In genomic region chr9:132141364-132141947, GRCh38 we compare ENCODE assay signal across 8 cellular contexts. TPM values are rescaled to one million over a fixed set of nuclear protein-coding genes. Genes with fewer than 3 reads are reported as not detected.
DNase-seq lines count a peak whose midpoint lies in the region; ATAC-seq and TF ChIP-seq lines count a peak whose summit lies in the region.

No MANE protein-coding gene starts in this region.

- intact Hi-C loops in OCI-LY7 (cut with micrococcal nuclease; ENCODE audit: unreplicated experiment): no loop called here

- ATAC-seq in activated naive CD8-positive, alpha-beta T cell treated with anti-CD3 and anti-CD28 coated beads, Interleukin-2, amount 50 U/mL, for 24 hours: no peak
- peak in 1 of 2 donors; percentile 46 for ATAC-seq in stimulated activated naive B cell treated with anti-CD40 and anti-IgM and Interleukin-4, amounts not matched to agents 10 μg/mL and 1 μg/mL and 100 μg/mL, for 72 hours (replicated peaks)
- no peak for ATAC-seq in HG03457 (IDR thresholded peaks at IDR 0.05; ENCODE audit: unreplicated experiment)

- H3K4me3 ChIP-seq in ACC112 (ENCODE audit: low read depth, low read length) (peak overlapping the region; percentile 58), HUES6 (ENCODE audit: low read depth, low read length) (peak overlapping the region; percentile 61), iPS-18c (ENCODE audit: insufficient read depth, low read depth, low read length) (peak overlapping the region; percentile 29), Karpas-422 (ENCODE audit: low read length) (no peak overlapping the region), OCI-LY7 (ENCODE audit: low read depth, low read length, poor library complexity, severe bottlenecking) (no peak overlapping the region)

- no peak for TF ChIP-seq CTCF in OCI-LY7 (conservative IDR thresholded peaks at IDR 0.05; ENCODE audit: low read length)

- no TSS peak for BruUV-seq in OCI-LY7 (replicated peaks; lab: Mats Ljungman, UMichigan)

- H3K9me3 Mint-ChIP-seq in activated naive CD8-positive, alpha-beta T cell treated with anti-CD3 and anti-CD28 coated beads, Interleukin-2, amount 50 U/mL, for 24 hours: no peaks in the 10 kb centered on the region
- no peaks in the 10 kb centered on the region for H3K9me3 Mint-ChIP-seq in stimulated activated naive B cell treated with anti-CD40 and anti-IgM and Interleukin-4, amounts not matched to agents 10 μg/mL and 1 μg/mL and 100 μg/mL, for 72 hours

- no peak for DNase-seq in activated naive CD8-positive, alpha-beta T cell treated with anti-CD3 and anti-CD28 coated beads, Interleukin-2, amount 50 U/mL, for 24 hours
- DNase-seq in stimulated activated naive B cell treated with anti-CD40 and anti-IgM and Interleukin-4, amounts not matched to agents 10 μg/mL and 1 μg/mL and 100 μg/mL, for 72 hours: no peak
- no peak for DNase-seq in Karpas-422
- DNase-seq in OCI-LY7 (ENCODE audit: low spot score): no peak

- H4K20me1 ChIP-seq in Karpas-422 (ENCODE audit: insufficient read depth, low read depth, low read length) (no peaks in the 10 kb centered on the region), OCI-LY7 (ENCODE audit: insufficient read depth, low read length) (no peaks in the 10 kb centered on the region)

- peaks cover 16% of the 10 kb centered on the region for H3K4me1 Mint-ChIP-seq in activated naive CD8-positive, alpha-beta T cell treated with anti-CD3 and anti-CD28 coated beads, Interleukin-2, amount 50 U/mL, for 24 hours
- H3K4me1 Mint-ChIP-seq in stimulated activated naive B cell treated with anti-CD40 and anti-IgM and Interleukin-4, amounts not matched to agents 10 μg/mL and 1 μg/mL and 100 μg/mL, for 72 hours: peaks cover 4 to 10% of the 10 kb centered on the region in 2 donors

- H3K27ac ChIP-seq in ACC112 (ENCODE audit: low read depth, low read length) (no peak overlapping the region), HUES6 (ENCODE audit: low read depth, low read length) (no peak overlapping the region), Karpas-422 (ENCODE audit: low read length) (no peak overlapping the region), OCI-LY7 (ENCODE audit: low read depth, low read length, poor library complexity, severe bottlenecking) (no peak overlapping the region)

- H3K4me2 ChIP-seq in Karpas-422 (ENCODE audit: low read depth, low read length, poor library complexity, severe bottlenecking): no peak overlapping the region
- H3K4me2 ChIP-seq in OCI-LY7 (ENCODE audit: low read length): no peak overlapping the region

- H2AFZ ChIP-seq in ACC112 (ENCODE audit: low read length, unreplicated experiment) (peak overlapping the region; percentile 5), Karpas-422 (ENCODE audit: low read length) (no peak overlapping the region), OCI-LY7 (ENCODE audit: low read length) (no peak overlapping the region)

- no peaks in the 10 kb centered on the region for H3K9me3 ChIP-seq in HUES6 (ENCODE audit: control insufficient read depth, insufficient read depth, low read depth, low read length)
- peaks cover 1% of the 10 kb centered on the region for H3K9me3 ChIP-seq in iPS-18c (ENCODE audit: control insufficient read depth, insufficient read depth, low read length)
- H3K9me3 ChIP-seq in Karpas-422 (ENCODE audit: low read length): no peaks in the 10 kb centered on the region
- no peaks in the 10 kb centered on the region for H3K9me3 ChIP-seq in OCI-LY7 (ENCODE audit: low read length)

- H3K4me3 Mint-ChIP-seq in activated naive CD8-positive, alpha-beta T cell treated with anti-CD3 and anti-CD28 coated beads, Interleukin-2, amount 50 U/mL, for 24 hours: peak overlapping the region; percentile 18
- peak overlapping the region; percentile 71 to 85 for H3K4me3 Mint-ChIP-seq in stimulated activated naive B cell treated with anti-CD40 and anti-IgM and Interleukin-4, amounts not matched to agents 10 μg/mL and 1 μg/mL and 100 μg/mL, for 72 hours

- H3K27me3 Mint-ChIP-seq in activated naive CD8-positive, alpha-beta T cell treated with anti-CD3 and anti-CD28 coated beads, Interleukin-2, amount 50 U/mL, for 24 hours: peaks cover 79% of the 10 kb centered on the region
- peaks cover 76% of the 10 kb centered on the region in 2 donors for H3K27me3 Mint-ChIP-seq in stimulated activated naive B cell treated with anti-CD40 and anti-IgM and Interleukin-4, amounts not matched to agents 10 μg/mL and 1 μg/mL and 100 μg/mL, for 72 hours

- peaks cover 75% of the 10 kb centered on the region for H3K27me3 ChIP-seq in ACC112 (ENCODE audit: insufficient read depth, low read length)
- 0 out of 2 replicates have a peak, but pooled peaks cover 6% of the 10 kb centered on the region for H3K27me3 ChIP-seq in HUES6 (ENCODE audit: control insufficient read depth, insufficient read depth, low read length)
- H3K27me3 ChIP-seq in Karpas-422 (ENCODE audit: low read length): no peaks in the 10 kb centered on the region

- H3K9me2 ChIP-seq in Karpas-422 (replicated peaks; ENCODE audit: insufficient read depth, low read length) (no peaks in the 10 kb centered on the region), OCI-LY7 (ENCODE audit: insufficient read depth, low read length) (no peaks in the 10 kb centered on the region)

- H3K36me3 Mint-ChIP-seq in activated naive CD8-positive, alpha-beta T cell treated with anti-CD3 and anti-CD28 coated beads, Interleukin-2, amount 50 U/mL, for 24 hours (ENCODE audit: low read depth): no peaks in the 10 kb centered on the region
- no peaks in the 10 kb centered on the region for H3K36me3 Mint-ChIP-seq in stimulated activated naive B cell treated with anti-CD40 and anti-IgM and Interleukin-4, amounts not matched to agents 10 μg/mL and 1 μg/mL and 100 μg/mL, for 72 hours

- no peaks in the 10 kb centered on the region for H3K4me1 ChIP-seq in ACC112 (ENCODE audit: control insufficient read depth, insufficient read depth, low read length, unreplicated experiment)
- H3K4me1 ChIP-seq in HUES6 (ENCODE audit: control insufficient read depth, insufficient read depth, low read length): peaks cover 20% of the 10 kb centered on the region
- no peaks in the 10 kb centered on the region for H3K4me1 ChIP-seq in Karpas-422 (ENCODE audit: low read length)
- H3K4me1 ChIP-seq in OCI-LY7 (ENCODE audit: insufficient read depth, low read length, poor library complexity, severe bottlenecking): no peaks in the 10 kb centered on the region

- H3K27ac Mint-ChIP-seq in activated naive CD8-positive, alpha-beta T cell treated with anti-CD3 and anti-CD28 coated beads, Interleukin-2, amount 50 U/mL, for 24 hours: no peak overlapping the region
- H3K27ac Mint-ChIP-seq in stimulated activated naive B cell treated with anti-CD40 and anti-IgM and Interleukin-4, amounts not matched to agents 10 μg/mL and 1 μg/mL and 100 μg/mL, for 72 hours: peak overlapping the region; percentile 76

- CTCF ChIA-PET in OCI-LY7 (lab: Charles Lee; ENCODE audit: unreplicated experiment): no interaction called here

- H3K79me2 ChIP-seq in ACC112 (ENCODE audit: control insufficient read depth, insufficient read depth, low read length, unreplicated experiment) (no peaks in the 10 kb centered on the region), Karpas-422 (ENCODE audit: low read length) (no peaks in the 10 kb centered on the region), OCI-LY7 (ENCODE audit: insufficient read depth, low read depth, low read length) (no peaks in the 10 kb centered on the region)

- peak overlapping the region; percentile 4 for H3K9ac ChIP-seq in HUES6 (ENCODE audit: low read length)
- no peak overlapping the region for H3K9ac ChIP-seq in Karpas-422 (ENCODE audit: low read length)

- H3K36me3 ChIP-seq in ACC112 (ENCODE audit: insufficient read depth, low read length): no peaks in the 10 kb centered on the region
- no peaks in the 10 kb centered on the region for H3K36me3 ChIP-seq in HUES6 (ENCODE audit: control insufficient read depth, insufficient read depth, low read length)
- H3K36me3 ChIP-seq in Karpas-422 (ENCODE audit: insufficient read depth, low read length): no peaks in the 10 kb centered on the region
- no peaks in the 10 kb centered on the region for H3K36me3 ChIP-seq in OCI-LY7 (ENCODE audit: insufficient read depth, low read length)

- POLR2A ChIA-PET in OCI-LY7 (lab: Charles Lee): interaction anchor here (0.7 kb wide), 1 partner anchor 396 kb away, joined by 3 read pairs; no protein-coding TSS in a partner anchor

RNA-seq across cellular contexts. Expression of gene NTNG2, which starts 20.4 kb away (rescaled TPM):
- 0.40 and 2.5 TPM in 2 replicates for total RNA-seq in Karpas-422 (2014; rRNA removed; shearing (Covaris generic); ENCODE audit: low replicate concordance)
- 5.4 and 7.5 TPM in 2 replicates for total RNA-seq in OCI-LY7 (2014; rRNA removed; shearing (Covaris generic))
- total RNA-seq in OCI-LY7 (2022): 1.9 and 3.2 TPM in 2 replicates

Comparison
In these comparisons a context has a peak if more than half of its experiments do, and no peak if none do; other contexts are left out.
1. H3K4me3 ChIP-seq: peak in ACC112 (single experiment), HUES6 (single experiment) and iPS-18c (single experiment); none in Karpas-422 (single experiment) and OCI-LY7 (single experiment).